Comparison of ENCODE assay signal across 9 cellular contexts in the genomic region with DNA sequence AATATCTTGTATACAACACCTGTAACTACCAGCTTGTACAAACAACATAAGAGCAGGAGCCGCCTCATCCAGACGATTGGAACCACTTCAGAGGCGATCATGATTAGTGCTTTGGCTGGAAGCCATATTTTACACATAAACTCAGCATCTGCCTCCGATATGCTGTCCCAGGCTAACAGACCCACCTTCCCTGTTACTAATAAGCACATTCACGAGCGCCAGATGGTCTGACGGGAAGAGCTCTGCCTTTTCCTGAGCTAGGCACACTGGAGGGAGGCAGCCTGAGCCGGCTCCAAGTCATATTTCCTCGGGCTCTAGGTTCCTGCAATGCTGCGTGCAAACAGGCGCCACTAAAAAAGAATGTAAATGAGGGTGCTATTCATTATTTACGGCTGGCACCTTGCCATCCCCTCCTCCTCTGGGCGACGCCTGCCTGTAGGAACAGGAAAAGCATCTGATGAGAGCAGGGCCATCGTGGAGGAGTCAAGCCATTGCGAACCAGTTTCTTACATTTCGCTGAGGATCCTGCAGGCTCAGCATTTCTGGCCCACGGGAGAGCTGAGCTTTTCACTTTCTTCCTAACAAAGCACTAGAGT.
DNase-seq lines count a peak whose midpoint lies in the region; ATAC-seq and TF ChIP-seq lines count a peak whose summit lies in the region.
"Had no signal": no experiment of that assay in that cellular context is flagged by ENCODE, and none has a peak within 500 bp of the region (broad histone marks: within the 10 kb centered on the region; RNA-seq: fewer than 3 reads in every experiment).

No MANE protein-coding gene starts in this region.

- ATAC-seq in GM19328 (IDR thresholded peaks at IDR 0.05; ENCODE audit: unreplicated experiment): no peak
- ATAC-seq in gastrocnemius medialis: no peak

- H3K27ac ChIP-seq in gastrocnemius medialis: no peak overlapping the region

- no peaks in the 10 kb centered on the region for H3K36me3 ChIP-seq in kidney epithelial cell (ENCODE audit: control insufficient read depth, insufficient read depth, low read length)
- no peaks in the 10 kb centered on the region for H3K36me3 ChIP-seq in gastrocnemius medialis

- TF ChIP-seq CTCF in astrocyte of the cerebellum (IDR thresholded peaks at IDR 0.05; ENCODE audit: low read depth, low read length, missing control alignments) (peak; percentile 59), kidney epithelial cell (IDR thresholded peaks at IDR 0.05; ENCODE audit: insufficient read depth, low read length, poor library complexity, severe bottlenecking) (peak; percentile 18), gastrocnemius medialis (IDR thresholded peaks at IDR 0.05 in 4 of 5, conservative IDR thresholded peaks at IDR 0.05 in 1 of 5) (no peak)

- no peaks in the 10 kb centered on the region for H3K4me1 ChIP-seq in gastrocnemius medialis

- H3K27me3 ChIP-seq in kidney epithelial cell (ENCODE audit: control insufficient read depth, insufficient read depth, low read length) (no peaks in the 10 kb centered on the region), gastrocnemius medialis (no peaks in the 10 kb centered on the region)

- no peak for TF ChIP-seq POLR2A in gastrocnemius medialis (IDR thresholded peaks at IDR 0.05)

- intact Hi-C loops in gastrocnemius medialis (cut with DNase I; ENCODE audit: low total_unique reads): no loop called here

- DNase-seq in COR-L47 (lab: John Stamatoyannopoulos, UW): peak; percentile 97
- peak; percentile 65 to 70 for DNase-seq in NCI-H187 (lab: John Stamatoyannopoulos, UW)
- DNase-seq in astrocyte of the cerebellum (ENCODE audit: low read depth): peak; percentile 9
- no peak for DNase-seq in kidney epithelial cell (ENCODE audit: low read depth)
- DNase-seq in gastrocnemius medialis: no peak
- no peak for DNase-seq in stimulated activated CD4-positive, alpha-beta T cell treated with anti-CD3 and anti-CD28 coated beads, Interleukin-2, amount 100 ng/mL, for 24 hours
- no peak for DNase-seq in SW 1271 (lab: John Stamatoyannopoulos, UW)
- DNase-seq: activated CD4-positive, alpha-beta T cell treated with anti-CD3 and anti-CD28 coated beads, Interleukin-2, amount 50 U/mL, for 48 hours had no signal

- in situ Hi-C loops in astrocyte of the cerebellum (cut with HindIII; ENCODE audit: low sequenced_read_pairs) (no loop called here), gastrocnemius medialis (cut with MboI; ENCODE audit: low sequenced_read_pairs in 4 of 4) (loop anchor here in 3 of 4 donors (25.0 kb wide), 2 partner anchors 387 to 562 kb away; no protein-coding TSS in a partner anchor)

- H3K4me3 ChIP-seq in astrocyte of the cerebellum (ENCODE audit: low read depth, low read length) (no peak overlapping the region), kidney epithelial cell (ENCODE audit: low read depth, low read length) (no peak overlapping the region), gastrocnemius medialis (no peak overlapping the region)

- H3K9me3 ChIP-seq in gastrocnemius medialis: no peaks in the 10 kb centered on the region

Comparison
In these comparisons a context has a peak if more than half of its experiments do, and no peak if none do; other contexts are left out.
1. DNase-seq: peak in COR-L47 (single experiment), NCI-H187 (2 of 2) and astrocyte of the cerebellum (single experiment); none in kidney epithelial cell (single experiment), gastrocnemius medialis (0 of 2), stimulated activated CD4-positive, alpha-beta T cell treated with anti-CD3 and anti-CD28 coated beads, Interleukin-2, amount 100 ng/mL, for 24 hours (0 of 2) and SW 1271 (0 of 2).
2. CTCF ChIP-seq: peak in astrocyte of the cerebellum (single experiment) and kidney epithelial cell (single experiment); none in gastrocnemius medialis (0 of 5).